Comparison of ENCODE assay signal across 8 cellular contexts in genomic region chr6:52994031-52994788, GRCh38. TPM values are rescaled to one million over a fixed set of nuclear protein-coding genes. Genes with fewer than 3 reads are reported as not detected.
DNase-seq lines count a peak whose midpoint lies in the region; ATAC-seq lines count a peak whose summit lies in the region.

No MANE protein-coding gene starts in this region.

- H3K36me3 ChIP-seq in subcutaneous abdominal adipose tissue (ENCODE audit: control insufficient read depth in 5 of 5, insufficient read depth in 5 of 5, low read length in 5 of 5), result peaks cover 0 to 7% (median 0%) of the 10 kb centered on the region in 5 donors

- no peaks in the 10 kb centered on the region for H3K27me3 ChIP-seq in subcutaneous abdominal adipose tissue (ENCODE audit: control insufficient read depth in 5 of 5, insufficient read depth in 4 of 5, low read length in 5 of 5)

- H3K9ac ChIP-seq in subcutaneous abdominal adipose tissue (ENCODE audit: low read length in 5 of 5), result peak overlapping the region; percentile 50 to 93 (median 85)

- H3K4me3 ChIP-seq in subcutaneous abdominal adipose tissue (ENCODE audit: low read depth in 1 of 5, low read length in 5 of 5), result peak overlapping the region; percentile 65 to 87 (median 74)

- no peaks in the 10 kb centered on the region for H3K9me3 ChIP-seq in subcutaneous abdominal adipose tissue (ENCODE audit: control insufficient read depth in 5 of 5, low read length in 5 of 5)

- DNase-seq in C1 segment of cervical spinal cord (lab: John Stamatoyannopoulos, UW) (peak in 12 of 14 donors; percentile 14 to 74 (median 37)), NCI-H82 treated with DMSO at 0.1 percent for 48 hours (lab: John Stamatoyannopoulos, UW; ENCODE audit: unreplicated experiment) (peak; percentile 25), cerebellar cortex (ENCODE audit: low spot score) (peak; percentile 77), left colon (peak in 1 of 2 donors; percentile 30), OCI-M2 (lab: John Stamatoyannopoulos, UW; ENCODE audit: unreplicated experiment) (no peak), NOMO-1 (lab: John Stamatoyannopoulos, UW; ENCODE audit: unreplicated experiment in 2 of 2) (no peak)

- ATAC-seq in GM21423 (IDR thresholded peaks at IDR 0.05; ENCODE audit: unreplicated experiment) (peak; percentile 0), left colon (peak; percentile 24)

- intact Hi-C loops in left colon (cut with DNase I, micrococcal nuclease), result no loop called here

- peak overlapping the region; percentile 96 for H3K27ac ChIP-seq in subcutaneous abdominal adipose tissue (ENCODE audit: low read depth, low read length)

- H3K4me1 ChIP-seq in subcutaneous abdominal adipose tissue (ENCODE audit: control insufficient read depth in 5 of 5, insufficient read depth in 5 of 5, low read length in 5 of 5), result peaks cover 0 to 32% (median 25%) of the 10 kb centered on the region in 5 donors

RNA-seq across cellular contexts. Expression of gene GSTA4, which starts 0.9 kb away (rescaled TPM):
- total RNA-seq in left colon, result 10 to 100 TPM; 14.1 to 15.2 TPM

Comparison
In these comparisons a context has a peak if more than half of its experiments do, and no peak if none do; other contexts are left out.
1. DNase-seq: peak in C1 segment of cervical spinal cord (12 of 14), NCI-H82 treated with DMSO at 0.1 percent for 48 hours (single experiment) and cerebellar cortex (single experiment); none in OCI-M2 (single experiment) and NOMO-1 (0 of 2).